Comparison of ENCODE assay signal across 16 cellular contexts in genomic region chr10:110507303-110507702, GRCh38. TPM values are rescaled to one million over a fixed set of nuclear protein-coding genes. Genes with fewer than 3 reads are reported as not detected.
DNase-seq lines count a peak whose midpoint lies in the region; ATAC-seq, FAIRE-seq and TF ChIP-seq lines count a peak whose summit lies in the region.
"Had no signal": no experiment of that assay in that cellular context is flagged by ENCODE, and none has a peak within 500 bp of the region (broad histone marks: within the 10 kb centered on the region; RNA-seq: fewer than 3 reads in every experiment).

No MANE protein-coding gene starts in this region.

- no peak overlapping the region for H2AFZ ChIP-seq in H9 (ENCODE audit: low read length)

- FAIRE-seq in A549 (lab: Jason Lieb, UNC), result no peak
- FAIRE-seq: HTR-8/SVneo had no signal

- H4K5ac ChIP-seq in H9 (ENCODE audit: insufficient read length, low read depth, low read length), result no peak overlapping the region

- no peak overlapping the region for H3K23ac ChIP-seq in H9 (ENCODE audit: insufficient read length, low read depth, low read length)

- TF ChIP-seq RAD21 in A549 (conservative IDR thresholded peaks at IDR 0.05 in 1 of 2, IDR thresholded peaks at IDR 0.05 in 1 of 2), result no peak

- H2BK12ac ChIP-seq in H9 (ENCODE audit: insufficient read length, low read depth, low read length), result no peak overlapping the region

- H3K56ac ChIP-seq in H9 (ENCODE audit: insufficient read length, low read depth, low read length), result no peak overlapping the region

- no peak for TF ChIP-seq EP300 in A549 (IDR thresholded peaks at IDR 0.05)

- no peak overlapping the region; the same call in 2 of the 3 replicates for H3K4me3 ChIP-seq in A549

- no peak overlapping the region for H2BK15ac ChIP-seq in H9 (ENCODE audit: low read depth, low read length)

- no peak overlapping the region for H2BK5ac ChIP-seq in H9 (ENCODE audit: insufficient read length, low read length)

- DNase-seq in A549 (ENCODE audit: low read depth in 1 of 2, low spot score in 1 of 2) (no peak), H9 (no peak), middle frontal gyrus (ENCODE audit: extremely low spot score, low spot score) (peak; percentile 26), SHP77 treated with DMSO at 0.1 percent for 48 hours (lab: John Stamatoyannopoulos, UW) (no peak), NCI-H2107 (lab: John Stamatoyannopoulos, UW) (no peak)
- DNase-seq in central memory CD8-positive, alpha-beta T cell (ENCODE audit: low spot score in 2 of 2), result no peak
- DNase-seq in effector CD4-positive, alpha-beta T cell, result no peak
- DNase-seq: CD8-positive, alpha-beta memory T cell; GOT3; KBM-7; NCI-H1092 treated with DMSO at 0.1 percent for 48 hours; NCI-H187; NCI-H446; NCI-H748 treated with DMSO at 0.1 percent for 48 hours had no signal

- no peak overlapping the region for H3K4me3 Mint-ChIP-seq in H9
- no peak overlapping the region for H3K4me3 Mint-ChIP-seq in central memory CD8-positive, alpha-beta T cell
- H3K4me3 Mint-ChIP-seq: CD8-positive, alpha-beta memory T cell had no signal

- no peak overlapping the region for H3T11ph ChIP-seq in H9 (ENCODE audit: low read length)

- 87% methylated on average over 5 of the region's 5 CpGs for WGBS in A549 (ENCODE audit: missing lambda C conversion rate)
- no CpG with 5 or more reads among the region's 5 CpGs for WGBS in H9 (ENCODE audit: extremely low coverage, insufficient read length, low lambda C conversion rate)

- H3K4me1 Mint-ChIP-seq in H9, result peaks cover 0 to 6% of the 10 kb centered on the region in 2 experiments; a peak in 3 of 4 replicates
- peaks cover 42% of the 10 kb centered on the region for H3K4me1 Mint-ChIP-seq in central memory CD8-positive, alpha-beta T cell

- H3K4me1 ChIP-seq in A549, result peaks cover 99% of the 10 kb centered on the region
- H3K4me1 ChIP-seq in H9 (ENCODE audit: insufficient read depth, low read length), result no peaks in the 10 kb centered on the region

- POLR2A ChIA-PET in A549 (lab: Yijun Ruan, JAX), result interaction anchor here (1.0 kb wide), 1 partner anchor 10 kb away, joined by 3 read pairs; no protein-coding TSS in a partner anchor

- no peak overlapping the region for H2BK120ac ChIP-seq in H9 (ENCODE audit: low read depth, low read length, poor library complexity, severe bottlenecking)

- peak overlapping the region; percentile 32; the same call in 2 of the 3 replicates for H3K4me2 ChIP-seq in A549
- no peak overlapping the region for H3K4me2 ChIP-seq in H9 (ENCODE audit: insufficient read depth, insufficient read length, low read length)

- CTCF ChIA-PET in A549 (lab: Yijun Ruan, JAX), result interaction anchor here (0.6 to 5.6 kb wide), 8 partner anchors 9 to 201 kb away, joined by 3 to 21 read pairs (median 6); partner anchors contain the start of gene DUSP5

- H3K14ac ChIP-seq in H9 (ENCODE audit: insufficient read depth, low read length), result no peak overlapping the region

- TF ChIP-seq POLR2A in A549 (IDR thresholded peaks at IDR 0.05; ENCODE audit: low read length), result no peak

- H4K91ac ChIP-seq in H9 (ENCODE audit: insufficient read length, low read depth, low read length), result no peak overlapping the region

- TF ChIP-seq CTCF in A549 (IDR thresholded peaks at IDR 0.05) (no peak), H9 (conservative IDR thresholded peaks at IDR 0.05) (no peak)

- H2BK20ac ChIP-seq in H9 (ENCODE audit: low read depth, low read length, poor library complexity, severe bottlenecking), result no peak overlapping the region

- no peaks in the 10 kb centered on the region; a peak in 1 of 5 replicates for H3K9me3 Mint-ChIP-seq in H9
- no peaks in the 10 kb centered on the region for H3K9me3 Mint-ChIP-seq in central memory CD8-positive, alpha-beta T cell
- H3K9me3 Mint-ChIP-seq: CD8-positive, alpha-beta memory T cell had no signal

- no peak for ATAC-seq in A549
- ATAC-seq in central memory CD8-positive, alpha-beta T cell (replicated peaks; ENCODE audit: extremely low read depth, poor library complexity, severe bottlenecking), result no peak
- ATAC-seq: Right ventricle myocardium inferior had no signal

- H2AK5ac ChIP-seq in H9 (ENCODE audit: insufficient read length, low read length), result no peak overlapping the region

- no peaks in the 10 kb centered on the region for H3K27me3 Mint-ChIP-seq in H9 (ENCODE audit: low read depth)
- H3K27me3 Mint-ChIP-seq in central memory CD8-positive, alpha-beta T cell, result no peaks in the 10 kb centered on the region
- H3K27me3 Mint-ChIP-seq: CD8-positive, alpha-beta memory T cell had no signal

- H3K27ac Mint-ChIP-seq in H9, result peak overlapping the region in 2 of 3 experiments; percentile 84 to 86; a peak in 2 of 7 replicates
- H3K27ac Mint-ChIP-seq in central memory CD8-positive, alpha-beta T cell (ENCODE audit: low read depth), result peak overlapping the region; percentile 29

- H3K27me3 ChIP-seq in H9 (ENCODE audit: insufficient read depth, low read length), result no peaks in the 10 kb centered on the region

- H3K23me2 ChIP-seq in H9 (ENCODE audit: insufficient read length, low read depth, low read length, poor library complexity, severe bottlenecking), result no peaks in the 10 kb centered on the region

- no peak overlapping the region for H4K8ac ChIP-seq in H9 (replicated peaks; ENCODE audit: insufficient read length, low read depth, low read length)

- H3K79me1 ChIP-seq in H9 (ENCODE audit: insufficient read depth, low read depth, low read length, poor library complexity, severe bottlenecking), result peaks cover 2% of the 10 kb centered on the region

- no peak overlapping the region for H3K4ac ChIP-seq in H9 (ENCODE audit: low read depth, low read length)

- H4K20me1 ChIP-seq in H9 (ENCODE audit: control insufficient read depth, insufficient read depth, insufficient read length), result no peaks in the 10 kb centered on the region

- H3K79me2 ChIP-seq in H9 (ENCODE audit: insufficient read depth, low read length), result peaks cover 5% of the 10 kb centered on the region; the same call in 1 of the 2 replicates

- H3K9ac ChIP-seq in H9 (ENCODE audit: extremely low read depth, insufficient read length, low read length), result no peak overlapping the region

- peaks cover 37 to 91% (median 47%) of the 10 kb centered on the region in 3 experiments for H3K36me3 Mint-ChIP-seq in H9 (ENCODE audit: insufficient read depth in 1 of 3, low read depth in 3 of 3)
- H3K36me3 Mint-ChIP-seq in central memory CD8-positive, alpha-beta T cell (ENCODE audit: insufficient read depth), result peaks cover 23% of the 10 kb centered on the region

- no peak overlapping the region for H3K18ac ChIP-seq in H9 (ENCODE audit: insufficient read length, low read depth, low read length)

- H3K9me3 ChIP-seq in A549 (no peaks in the 10 kb centered on the region), H9 (ENCODE audit: control insufficient read depth, low read depth, low read length) (no peaks in the 10 kb centered on the region)

- peak overlapping the region in 1 of 2 experiments; percentile 14; a peak in 2 of 6 replicates for H3K27ac ChIP-seq in A549
- no peak overlapping the region for H3K27ac ChIP-seq in H9 (ENCODE audit: insufficient read length, low read depth, low read length)

TF ChIP-seq in A549, 52 proteins besides CTCF, POLR2A, EP300 and RAD21:
- TF ChIP-seq, protein P1, sequence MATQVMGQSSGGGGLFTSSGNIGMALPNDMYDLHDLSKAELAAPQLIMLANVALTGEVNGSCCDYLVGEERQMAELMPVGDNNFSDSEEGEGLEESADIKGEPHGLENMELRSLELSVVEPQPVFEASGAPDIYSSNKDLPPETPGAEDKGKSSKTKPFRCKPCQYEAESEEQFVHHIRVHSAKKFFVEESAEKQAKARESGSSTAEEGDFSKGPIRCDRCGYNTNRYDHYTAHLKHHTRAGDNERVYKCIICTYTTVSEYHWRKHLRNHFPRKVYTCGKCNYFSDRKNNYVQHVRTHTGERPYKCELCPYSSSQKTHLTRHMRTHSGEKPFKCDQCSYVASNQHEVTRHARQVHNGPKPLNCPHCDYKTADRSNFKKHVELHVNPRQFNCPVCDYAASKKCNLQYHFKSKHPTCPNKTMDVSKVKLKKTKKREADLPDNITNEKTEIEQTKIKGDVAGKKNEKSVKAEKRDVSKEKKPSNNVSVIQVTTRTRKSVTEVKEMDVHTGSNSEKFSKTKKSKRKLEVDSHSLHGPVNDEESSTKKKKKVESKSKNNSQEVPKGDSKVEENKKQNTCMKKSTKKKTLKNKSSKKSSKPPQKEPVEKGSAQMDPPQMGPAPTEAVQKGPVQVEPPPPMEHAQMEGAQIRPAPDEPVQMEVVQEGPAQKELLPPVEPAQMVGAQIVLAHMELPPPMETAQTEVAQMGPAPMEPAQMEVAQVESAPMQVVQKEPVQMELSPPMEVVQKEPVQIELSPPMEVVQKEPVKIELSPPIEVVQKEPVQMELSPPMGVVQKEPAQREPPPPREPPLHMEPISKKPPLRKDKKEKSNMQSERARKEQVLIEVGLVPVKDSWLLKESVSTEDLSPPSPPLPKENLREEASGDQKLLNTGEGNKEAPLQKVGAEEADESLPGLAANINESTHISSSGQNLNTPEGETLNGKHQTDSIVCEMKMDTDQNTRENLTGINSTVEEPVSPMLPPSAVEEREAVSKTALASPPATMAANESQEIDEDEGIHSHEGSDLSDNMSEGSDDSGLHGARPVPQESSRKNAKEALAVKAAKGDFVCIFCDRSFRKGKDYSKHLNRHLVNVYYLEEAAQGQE (IDR thresholded peaks at IDR 0.05), result no peak
- TF ChIP-seq BHLHE40 (IDR thresholded peaks at IDR 0.05; ENCODE audit: low read depth, low read length) (no peak), CHD2 (IDR thresholded peaks at IDR 0.05; ENCODE audit: low read length, partially characterized antibody) (no peak)
- TF ChIP-seq, protein P2, sequence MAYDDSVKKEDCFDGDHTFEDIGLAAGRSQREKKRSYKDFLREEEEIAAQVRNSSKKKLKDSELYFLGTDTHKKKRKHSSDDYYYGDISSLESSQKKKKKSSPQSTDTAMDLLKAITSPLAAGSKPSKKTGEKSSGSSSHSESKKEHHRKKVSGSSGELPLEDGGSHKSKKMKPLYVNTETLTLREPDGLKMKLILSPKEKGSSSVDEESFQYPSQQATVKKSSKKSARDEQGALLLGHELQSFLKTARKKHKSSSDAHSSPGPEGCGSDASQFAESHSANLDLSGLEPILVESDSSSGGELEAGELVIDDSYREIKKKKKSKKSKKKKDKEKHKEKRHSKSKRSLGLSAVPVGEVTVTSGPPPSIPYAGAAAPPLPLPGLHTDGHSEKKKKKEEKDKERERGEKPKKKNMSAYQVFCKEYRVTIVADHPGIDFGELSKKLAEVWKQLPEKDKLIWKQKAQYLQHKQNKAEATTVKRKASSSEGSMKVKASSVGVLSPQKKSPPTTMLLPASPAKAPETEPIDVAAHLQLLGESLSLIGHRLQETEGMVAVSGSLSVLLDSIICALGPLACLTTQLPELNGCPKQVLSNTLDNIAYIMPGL (CRISPR knock-in tag; IDR thresholded peaks at IDR 0.05; ENCODE audit: borderline replicate concordance), result no peak

RNA-seq across cellular contexts. Expression of gene DUSP5, which starts 9.6 kb away (rescaled TPM):
- polyA plus RNA-seq in A549 (2011; rRNA removed), result 152 and 171 TPM in 2 replicates
- 92.2 and 125 TPM in 2 replicates for polyA plus RNA-seq in A549 (2012; cell fraction: cytosol; rRNA removed)
- polyA plus RNA-seq in A549 (2012; cell fraction: nucleus; rRNA removed), result 137 and 140 TPM in 2 replicates
- 47.9 to 49.3 TPM (median 48.8 TPM) in 3 replicates for polyA plus RNA-seq in A549 (2017; fragmentation: RNase III; extraction: RNeasy Plus Mini Kit Qiagen cat#74134 plus additional on column Dnase treatment)
- polyA minus RNA-seq in A549 (2011; rRNA and poly(A)+ RNA removed), result 652 and 758 TPM in 2 replicates
- 29.3 and 29.4 TPM in 2 replicates for total RNA-seq in H9 (2021)
